Comparison of ENCODE assay signal across 24 cellular contexts in genomic region chr10:7053195-7053594, GRCh38.
"Had no signal": no experiment of that assay in that cellular context is flagged by ENCODE, and none has a peak within 500 bp of the region (broad histone marks: within the 10 kb centered on the region; RNA-seq: fewer than 3 reads in every experiment).

No MANE protein-coding gene starts in this region.

- H3K9me3 ChIP-seq: esophagus squamous epithelium, gastrocnemius medialis, lower lobe of right lung, mucosa of descending colon had no signal

- DNase-seq: dermis blood vessel endothelial cell; dorsolateral prefrontal cortex; effector CD4-positive, alpha-beta T cell; effector memory CD4-positive, alpha-beta T cell; erythroblast; esophagus squamous epithelium; foreskin fibroblast; foreskin melanocyte; gastrocnemius medialis; glutamatergic neuron; head of caudate nucleus; heart right ventricle; hippocampal formation; left cardiac atrium; left ventricle myocardium superior; lower lobe of right lung; mesenchymal stem cell; mucosa of descending colon; naive B cell had no signal

- H3K27ac ChIP-seq: coronary artery, dorsolateral prefrontal cortex, epithelial cell of prostate, esophagus squamous epithelium, gastrocnemius medialis, heart right ventricle, left lung, lower lobe of right lung had no signal

- H3K4me3 ChIP-seq: coronary artery, dorsolateral prefrontal cortex, esophagus squamous epithelium, gastrocnemius medialis, heart right ventricle, left lung, lower lobe of right lung, mucosa of descending colon had no signal

- H3K27ac Mint-ChIP-seq: mesothelial cell of epicardium, naive B cell had no signal

- H3K4me1 ChIP-seq: esophagus squamous epithelium, gastrocnemius medialis, heart right ventricle, left lung, lower lobe of right lung had no signal

- H3K36me3 Mint-ChIP-seq: mesothelial cell of epicardium, naive B cell had no signal

- H3K4me3 Mint-ChIP-seq: mesothelial cell of epicardium, naive B cell had no signal

- H3K36me3 ChIP-seq: esophagus squamous epithelium, gastrocnemius medialis, heart right ventricle, left lung, lower lobe of right lung had no signal

- ATAC-seq: esophagus mucosa, gastrocnemius medialis, heart right ventricle, left cardiac atrium, left lung, left ventricle myocardium superior, lower lobe of right lung, mucosa of descending colon had no signal

- H3K4me1 Mint-ChIP-seq: mesothelial cell of epicardium, naive B cell had no signal

- H3K27me3 ChIP-seq: dorsolateral prefrontal cortex, esophagus squamous epithelium, gastrocnemius medialis, heart right ventricle, left lung had no signal
